Comparison of ENCODE assay signal across 8 cellular contexts in the genomic region with DNA sequence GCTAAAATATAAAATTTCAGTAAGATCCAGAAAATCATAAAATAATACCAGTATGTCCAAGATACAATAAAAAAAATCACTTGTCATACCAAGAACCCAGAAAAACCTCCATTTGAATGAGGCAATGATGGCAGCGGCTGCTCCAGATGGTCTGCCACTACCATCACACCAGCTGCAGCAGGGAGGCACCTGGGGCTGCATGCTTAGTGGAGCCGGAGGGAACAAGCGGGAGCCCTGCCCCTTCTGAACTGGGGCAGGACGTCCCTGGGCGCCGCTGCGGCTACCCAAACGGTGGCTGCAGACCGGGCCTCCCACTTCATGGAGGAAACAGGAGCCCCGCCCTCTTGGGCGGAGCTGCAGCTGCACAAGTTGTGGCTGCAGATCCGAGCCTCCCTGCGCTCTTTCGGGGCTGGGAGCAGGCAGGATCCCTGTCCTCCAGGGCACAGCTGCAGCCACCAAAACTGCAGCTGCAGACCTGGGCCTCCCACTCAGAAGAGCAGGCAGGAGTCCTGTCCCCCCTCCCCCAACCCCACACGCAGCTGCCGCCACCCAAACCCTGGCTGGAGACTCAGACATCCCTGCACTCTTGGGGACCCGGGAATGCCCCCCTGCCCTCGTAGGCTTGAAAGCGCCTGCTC. TPM values are rescaled to one million over a fixed set of nuclear protein-coding genes. Genes with fewer than 3 reads are reported as not detected.
DNase-seq lines count a peak whose midpoint lies in the region; ATAC-seq lines count a peak whose summit lies in the region.

No MANE protein-coding gene starts in this region.

- peak; percentile 86 for ATAC-seq in GM19035 (IDR thresholded peaks at IDR 0.05; ENCODE audit: unreplicated experiment)
- peak; percentile 95 for ATAC-seq in HG03442 (IDR thresholded peaks at IDR 0.05; ENCODE audit: unreplicated experiment)
- peak; percentile 75 for ATAC-seq in esophagus mucosa
- peak; percentile 93 for ATAC-seq in naive thymus-derived CD4-positive, alpha-beta T cell
- ATAC-seq in stimulated activated naive CD8-positive, alpha-beta T cell treated with anti-CD3 and anti-CD28 coated beads, Interleukin-15, Interleukin-2, amounts not matched to agents 100 U/mL and 50 U/mL, for 24 hours, result peak; percentile 94

- peak overlapping the region in 2 of 9 donors; percentile 28 to 85 for H3K27ac Mint-ChIP-seq in naive thymus-derived CD4-positive, alpha-beta T cell

- POLR2A ChIA-PET in naive thymus-derived CD4-positive, alpha-beta T cell (lab: Charles Lee), result interaction anchor here (2.8 kb wide), 1 partner anchor 11 kb away, joined by 11 read pairs; no protein-coding TSS in a partner anchor

- peak; percentile 72 for DNase-seq in AG08396 (ENCODE audit: low spot score)
- peak; percentile 88 for DNase-seq in NCI-H774 (lab: John Stamatoyannopoulos, UW)
- peak; percentile 58 for DNase-seq in activated CD8-positive, alpha-beta memory T cell treated with anti-CD3 and anti-CD28 coated beads, Interleukin-2, amount 50 U/mL, for 4 hours
- peak; percentile 26 to 67 (median 54) for DNase-seq in naive thymus-derived CD4-positive, alpha-beta T cell
- peak; percentile 72 for DNase-seq in stimulated activated naive CD8-positive, alpha-beta T cell treated with anti-CD3 and anti-CD28 coated beads, Interleukin-15, Interleukin-2, amounts not matched to agents 100 U/mL and 50 U/mL, for 24 hours

- peaks cover 6 to 7% of the 10 kb centered on the region in 2 donors for H3K4me1 ChIP-seq in naive thymus-derived CD4-positive, alpha-beta T cell (ENCODE audit: control insufficient read depth in 2 of 2, insufficient read depth in 2 of 2, low read length in 2 of 2)

- peak overlapping the region; percentile 65 for H3K4me3 ChIP-seq in naive thymus-derived CD4-positive, alpha-beta T cell (ENCODE audit: low read length)

- H3K27me3 ChIP-seq in naive thymus-derived CD4-positive, alpha-beta T cell (ENCODE audit: control insufficient read depth in 2 of 2, insufficient read depth in 2 of 2, low read length in 2 of 2), result no peaks in the 10 kb centered on the region

- H3K27me3 Mint-ChIP-seq in naive thymus-derived CD4-positive, alpha-beta T cell, result peaks cover 0 to 20% (median 0%) of the 10 kb centered on the region in 5 donors

- H3K4me1 Mint-ChIP-seq in naive thymus-derived CD4-positive, alpha-beta T cell, result peaks cover 8 to 17% (median 14%) of the 10 kb centered on the region in 7 donors

- CTCF ChIA-PET in naive thymus-derived CD4-positive, alpha-beta T cell (lab: Charles Lee), result interaction anchor here (0.7 kb wide), 1 partner anchor 36 kb away, joined by 3 read pairs; no protein-coding TSS in a partner anchor

- no peaks in the 10 kb centered on the region for H3K9me3 Mint-ChIP-seq in naive thymus-derived CD4-positive, alpha-beta T cell

- H3K36me3 Mint-ChIP-seq in naive thymus-derived CD4-positive, alpha-beta T cell, result no peaks in the 10 kb centered on the region

- intact Hi-C loops in naive thymus-derived CD4-positive, alpha-beta T cell (cut with micrococcal nuclease), result no loop called here

- H3K27ac ChIP-seq in naive thymus-derived CD4-positive, alpha-beta T cell (ENCODE audit: low read depth, low read length), result peak overlapping the region; percentile 40

- peak overlapping the region; percentile 71 to 84 (median 81) for H3K4me3 Mint-ChIP-seq in naive thymus-derived CD4-positive, alpha-beta T cell

- H3K36me3 ChIP-seq in naive thymus-derived CD4-positive, alpha-beta T cell (ENCODE audit: control insufficient read depth in 2 of 3, insufficient read depth in 3 of 3, low read length in 3 of 3), result no peaks in the 10 kb centered on the region

- H3K9me3 ChIP-seq in naive thymus-derived CD4-positive, alpha-beta T cell (ENCODE audit: control insufficient read depth in 2 of 3, low read length in 3 of 3), result no peaks in the 10 kb centered on the region

RNA-seq across cellular contexts. Expression of gene OR5AU1, which starts 36.1 kb away (rescaled TPM):
- total RNA-seq in esophagus mucosa, result not detected
- total RNA-seq in naive thymus-derived CD4-positive, alpha-beta T cell, result not detected
- not detected for polyA plus RNA-seq in naive thymus-derived CD4-positive, alpha-beta T cell

Comparison
In these comparisons a context has a peak if more than half of its experiments do, and no peak if none do; other contexts are left out.
1. Peak in every context shown above with its lines: DNase-seq, ATAC-seq, H3K4me3 ChIP-seq and H3K27ac ChIP-seq.